In genomic region chr3:87793322-87793877, GRCh38 we compare ENCODE assay signal across 8 cellular contexts. TPM values are rescaled to one million over a fixed set of nuclear protein-coding genes. Genes with fewer than 3 reads are reported as not detected.
DNase-seq lines count a peak whose midpoint lies in the region; ATAC-seq and TF ChIP-seq lines count a peak whose summit lies in the region.

No MANE protein-coding gene starts in this region.

- H3K27ac ChIP-seq in BLaER1 treated with 17β-estradiol and CSF1 and Interleukin-3, amounts not matched to agents 10 nM and 100 nM: no peak overlapping the region
- H3K27ac ChIP-seq in HUES64 (ENCODE audit: low read depth, low read length): no peak overlapping the region
- H3K27ac ChIP-seq in transverse colon: no peak overlapping the region

- H2AFZ ChIP-seq in neuron (ENCODE audit: low read depth, low read length): peak overlapping the region; percentile 30

- TF ChIP-seq POLR2A in transverse colon (IDR thresholded peaks at IDR 0.05): no peak

- H3K4me3 Mint-ChIP-seq in endothelial cell (ENCODE audit: unreplicated experiment): peak overlapping the region; percentile 86

- H3K36me3 ChIP-seq in BLaER1 treated with 17β-estradiol and CSF1 and Interleukin-3, amounts not matched to agents 10 nM and 100 nM: no peaks in the 10 kb centered on the region
- H3K36me3 ChIP-seq in HUES64 (ENCODE audit: insufficient read depth, low read length): no peaks in the 10 kb centered on the region
- H3K36me3 ChIP-seq in neuron (ENCODE audit: insufficient read depth, low read length): no peaks in the 10 kb centered on the region
- no peaks in the 10 kb centered on the region for H3K36me3 ChIP-seq in transverse colon

- 8% methylated on average over 18 of the region's 19 CpGs for WGBS in HUES64
- WGBS in transverse colon (ENCODE audit: low coverage in 1 of 2), 2 donors: 0 to 9% methylated on average over 5 to 19 of the region's 19 CpGs

- H3K27ac Mint-ChIP-seq in endothelial cell (ENCODE audit: unreplicated experiment): no peak overlapping the region

- H3K9me3 ChIP-seq in BLaER1 treated with 17β-estradiol and CSF1 and Interleukin-3, amounts not matched to agents 10 nM and 100 nM (replicated peaks in 1 of 11): peaks cover 0 to 7% (median 0%) of the 10 kb centered on the region in 11 experiments; a peak in 2 of 22 replicates
- H3K9me3 ChIP-seq in HUES64 (ENCODE audit: insufficient read depth, low read depth, low read length): no peaks in the 10 kb centered on the region
- H3K9me3 ChIP-seq in neuron (ENCODE audit: low read length): no peaks in the 10 kb centered on the region
- no peaks in the 10 kb centered on the region for H3K9me3 ChIP-seq in transverse colon

- DNase-seq in endothelial cell (ENCODE audit: low spot score) (no peak), transverse colon (no peak), islet precursor cell (no peak)
- DNase-seq in stimulated activated CD4-positive, alpha-beta T cell treated with anti-CD3 and anti-CD28 coated beads, Interleukin-4, amount 100 ng/mL, for 4 hours: no peak

- TF ChIP-seq EP300 in transverse colon (IDR thresholded peaks at IDR 0.05; ENCODE audit: low read depth): no peak

- H3K27me3 ChIP-seq in BLaER1 treated with 17β-estradiol and CSF1 and Interleukin-3, amounts not matched to agents 10 nM and 100 nM: peaks cover 54 to 67% (median 63%) of the 10 kb centered on the region in 11 experiments
- H3K27me3 ChIP-seq in HUES64 (ENCODE audit: insufficient read depth, low read length): peaks cover 43% of the 10 kb centered on the region
- H3K27me3 ChIP-seq in neuron (ENCODE audit: insufficient read depth, low read length): peaks cover 35% of the 10 kb centered on the region
- peaks cover 62% of the 10 kb centered on the region for H3K27me3 ChIP-seq in transverse colon

- H3K27me3 Mint-ChIP-seq in endothelial cell (ENCODE audit: unreplicated experiment): peaks cover 3% of the 10 kb centered on the region

- ATAC-seq in HG03108 (IDR thresholded peaks at IDR 0.05; ENCODE audit: unreplicated experiment): no peak

- H3K4me2 ChIP-seq in BLaER1 treated with 17β-estradiol and CSF1 and Interleukin-3, amounts not matched to agents 10 nM and 100 nM: peak overlapping the region; percentile 90 to 98 (median 94)

- peaks cover 19% of the 10 kb centered on the region for H3K4me1 Mint-ChIP-seq in endothelial cell (ENCODE audit: unreplicated experiment)

- in situ Hi-C loops in transverse colon (cut with MboI; ENCODE audit: low pct_ligation_motif_present in 1 of 4, low pct_unique_long_range_greater_than_20kb in 1 of 4, low sequenced_read_pairs in 3 of 4): no loop called here

- peak overlapping the region; percentile 51 to 71 (median 58); a peak in 19 of 20 replicates for H3K4me3 ChIP-seq in BLaER1 treated with 17β-estradiol and CSF1 and Interleukin-3, amounts not matched to agents 10 nM and 100 nM
- peak overlapping the region; percentile 85 for H3K4me3 ChIP-seq in HUES64 (ENCODE audit: low read length)
- H3K4me3 ChIP-seq in neuron (ENCODE audit: low read length): no peak overlapping the region
- peak overlapping the region in 2 of 4 donors; percentile 19 to 43 for H3K4me3 ChIP-seq in transverse colon

- H4K20me1 ChIP-seq in BLaER1 treated with 17β-estradiol and CSF1 and Interleukin-3, amounts not matched to agents 10 nM and 100 nM: peaks cover 0 to 16% (median 0%) of the 10 kb centered on the region in 11 experiments; a peak in 8 of 22 replicates

- H3K4me1 ChIP-seq in BLaER1 treated with 17β-estradiol and CSF1 and Interleukin-3, amounts not matched to agents 10 nM and 100 nM: peaks cover 16 to 33% (median 26%) of the 10 kb centered on the region in 10 experiments
- H3K4me1 ChIP-seq in HUES64 (ENCODE audit: insufficient read depth, low read length): peaks cover 5% of the 10 kb centered on the region
- H3K4me1 ChIP-seq in neuron (ENCODE audit: insufficient read depth, low read length): peaks cover 4% of the 10 kb centered on the region
- H3K4me1 ChIP-seq in transverse colon: peaks cover 0 to 15% (median 12%) of the 10 kb centered on the region in 4 donors

- peak overlapping the region in 3 of 11 experiments; percentile 49 to 67 (median 67); a peak in 5 of 22 replicates for H3K9ac ChIP-seq in BLaER1 treated with 17β-estradiol and CSF1 and Interleukin-3, amounts not matched to agents 10 nM and 100 nM
- H3K9ac ChIP-seq in HUES64 (ENCODE audit: low read depth, low read length): peak overlapping the region; percentile 61

- TF ChIP-seq CTCF in endothelial cell (IDR thresholded peaks at IDR 0.05; ENCODE audit: unreplicated experiment) (no peak), transverse colon (IDR thresholded peaks at IDR 0.05) (no peak)

- no peaks in the 10 kb centered on the region for H3K36me3 Mint-ChIP-seq in endothelial cell (ENCODE audit: low read depth, unreplicated experiment)

- intact Hi-C loops in transverse colon (cut with DNase I; ENCODE audit: low total_unique reads): no loop called here

- H3K9me3 Mint-ChIP-seq in endothelial cell (ENCODE audit: unreplicated experiment): no peaks in the 10 kb centered on the region

RNA-seq across cellular contexts. Expression of gene HTR1F, which starts 0.9 kb away (rescaled TPM):
- polyA plus RNA-seq in HUES64 (2013, experiment 1 of 2): 0.10 TPM
- 0.06 TPM for polyA plus RNA-seq in HUES64 (2013, experiment 2 of 2)
- total RNA-seq in endothelial cell (ENCODE audit: unreplicated experiment) (2.8 TPM), transverse colon (under 1 TPM in 1 of 4 donors, not detected in 3; 0.16 TPM)
